Comparison of ENCODE assay signal across 2 cellular contexts in the genomic region with DNA sequence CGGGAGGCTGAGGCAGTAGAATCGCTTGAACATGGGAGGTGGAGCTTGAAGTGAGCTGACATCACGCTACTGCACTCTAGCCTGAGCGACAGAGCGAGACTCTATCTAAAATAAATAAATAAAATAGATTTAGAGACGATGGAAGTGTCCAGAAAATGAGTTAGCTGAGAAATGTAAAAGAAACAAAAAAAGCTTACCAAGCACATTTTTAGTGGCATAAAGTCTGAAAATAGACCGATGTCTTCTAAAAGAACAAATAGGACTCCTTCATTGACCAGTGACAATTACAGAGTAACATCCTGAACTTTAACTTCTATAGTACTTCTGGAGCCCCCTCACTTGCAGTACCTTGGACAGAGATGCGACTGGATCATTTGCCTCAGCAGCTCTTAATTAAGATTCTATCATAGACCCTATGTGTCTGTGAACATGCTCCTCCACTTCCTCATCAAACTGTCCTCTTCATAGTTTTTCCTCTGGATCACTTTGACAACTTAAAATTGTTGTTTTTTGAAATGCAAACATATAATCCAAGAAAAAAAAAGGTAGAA.
TF ChIP-seq lines count a peak whose summit lies in the region.

No MANE protein-coding gene starts in this region.

TF ChIP-seq in HCT116, 20 proteins besides CTCF, POLR2A, EP300 and RAD21:
- TF ChIP-seq FOSL1 (IDR thresholded peaks at IDR 0.05; ENCODE audit: low read depth), result no peak
- TF ChIP-seq, protein P1, sequence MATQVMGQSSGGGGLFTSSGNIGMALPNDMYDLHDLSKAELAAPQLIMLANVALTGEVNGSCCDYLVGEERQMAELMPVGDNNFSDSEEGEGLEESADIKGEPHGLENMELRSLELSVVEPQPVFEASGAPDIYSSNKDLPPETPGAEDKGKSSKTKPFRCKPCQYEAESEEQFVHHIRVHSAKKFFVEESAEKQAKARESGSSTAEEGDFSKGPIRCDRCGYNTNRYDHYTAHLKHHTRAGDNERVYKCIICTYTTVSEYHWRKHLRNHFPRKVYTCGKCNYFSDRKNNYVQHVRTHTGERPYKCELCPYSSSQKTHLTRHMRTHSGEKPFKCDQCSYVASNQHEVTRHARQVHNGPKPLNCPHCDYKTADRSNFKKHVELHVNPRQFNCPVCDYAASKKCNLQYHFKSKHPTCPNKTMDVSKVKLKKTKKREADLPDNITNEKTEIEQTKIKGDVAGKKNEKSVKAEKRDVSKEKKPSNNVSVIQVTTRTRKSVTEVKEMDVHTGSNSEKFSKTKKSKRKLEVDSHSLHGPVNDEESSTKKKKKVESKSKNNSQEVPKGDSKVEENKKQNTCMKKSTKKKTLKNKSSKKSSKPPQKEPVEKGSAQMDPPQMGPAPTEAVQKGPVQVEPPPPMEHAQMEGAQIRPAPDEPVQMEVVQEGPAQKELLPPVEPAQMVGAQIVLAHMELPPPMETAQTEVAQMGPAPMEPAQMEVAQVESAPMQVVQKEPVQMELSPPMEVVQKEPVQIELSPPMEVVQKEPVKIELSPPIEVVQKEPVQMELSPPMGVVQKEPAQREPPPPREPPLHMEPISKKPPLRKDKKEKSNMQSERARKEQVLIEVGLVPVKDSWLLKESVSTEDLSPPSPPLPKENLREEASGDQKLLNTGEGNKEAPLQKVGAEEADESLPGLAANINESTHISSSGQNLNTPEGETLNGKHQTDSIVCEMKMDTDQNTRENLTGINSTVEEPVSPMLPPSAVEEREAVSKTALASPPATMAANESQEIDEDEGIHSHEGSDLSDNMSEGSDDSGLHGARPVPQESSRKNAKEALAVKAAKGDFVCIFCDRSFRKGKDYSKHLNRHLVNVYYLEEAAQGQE (IDR thresholded peaks at IDR 0.05; ENCODE audit: low read depth), result peak; percentile 49

TF ChIP-seq in K562, 482 proteins besides CTCF, POLR2A, EP300 and RAD21:
- TF ChIP-seq, protein P2, sequence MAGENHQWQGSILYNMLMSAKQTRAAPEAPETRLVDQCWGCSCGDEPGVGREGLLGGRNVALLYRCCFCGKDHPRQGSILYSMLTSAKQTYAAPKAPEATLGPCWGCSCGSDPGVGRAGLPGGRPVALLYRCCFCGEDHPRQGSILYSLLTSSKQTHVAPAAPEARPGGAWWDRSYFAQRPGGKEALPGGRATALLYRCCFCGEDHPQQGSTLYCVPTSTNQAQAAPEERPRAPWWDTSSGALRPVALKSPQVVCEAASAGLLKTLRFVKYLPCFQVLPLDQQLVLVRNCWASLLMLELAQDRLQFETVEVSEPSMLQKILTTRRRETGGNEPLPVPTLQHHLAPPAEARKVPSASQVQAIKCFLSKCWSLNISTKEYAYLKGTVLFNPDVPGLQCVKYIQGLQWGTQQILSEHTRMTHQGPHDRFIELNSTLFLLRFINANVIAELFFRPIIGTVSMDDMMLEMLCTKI (IDR thresholded peaks at IDR 0.05; ENCODE audit: partially characterized antibody), result no peak
- TF ChIP-seq ZNF174 (CRISPR knock-in tag; IDR thresholded peaks at IDR 0.05) (no peak), EHMT2 (IDR thresholded peaks at IDR 0.05) (peak; percentile 63), ILF3 (IDR thresholded peaks at IDR 0.05; ENCODE audit: borderline replicate concordance) (no peak), MAFF (IDR thresholded peaks at IDR 0.05; ENCODE audit: low read length) (peak; percentile 81), ZNF23 (CRISPR knock-in tag; IDR thresholded peaks at IDR 0.05) (no peak), ZNF316 (IDR thresholded peaks at IDR 0.05) (peak; percentile 95), POU5F1 (IDR thresholded peaks at IDR 0.05; ENCODE audit: borderline replicate concordance, low read depth, low read length, partially characterized antibody) (no peak), ELK3 (CRISPR knock-in tag; IDR thresholded peaks at IDR 0.05) (no peak), ZNF263 (CRISPR knock-in tag; IDR thresholded peaks at IDR 0.05; ENCODE audit: borderline replicate concordance) (no peak), ZNF561 (CRISPR knock-in tag; conservative IDR thresholded peaks at IDR 0.05) (no peak), ZBTB17 (CRISPR knock-in tag; IDR thresholded peaks at IDR 0.05) (no peak), MAFG (tag; conservative IDR thresholded peaks at IDR 0.05) (peak; percentile 81), HMG20B (CRISPR knock-in tag; IDR thresholded peaks at IDR 0.05) (no peak), MAFK (IDR thresholded peaks at IDR 0.05; ENCODE audit: low read length) (peak; percentile 82), C11orf30 (IDR thresholded peaks at IDR 0.05; ENCODE audit: low read depth) (peak; percentile 89), JUNB (CRISPR knock-in tag; conservative IDR thresholded peaks at IDR 0.05) (no peak)
- TF ChIP-seq, protein P3, sequence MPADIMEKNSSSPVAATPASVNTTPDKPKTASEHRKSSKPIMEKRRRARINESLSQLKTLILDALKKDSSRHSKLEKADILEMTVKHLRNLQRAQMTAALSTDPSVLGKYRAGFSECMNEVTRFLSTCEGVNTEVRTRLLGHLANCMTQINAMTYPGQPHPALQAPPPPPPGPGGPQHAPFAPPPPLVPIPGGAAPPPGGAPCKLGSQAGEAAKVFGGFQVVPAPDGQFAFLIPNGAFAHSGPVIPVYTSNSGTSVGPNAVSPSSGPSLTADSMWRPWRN (IDR thresholded peaks at IDR 0.05; ENCODE audit: low read depth), result no peak
